In genomic region chr7:4842302-4843064, GRCh38 we compare ENCODE assay signal across 22 cellular contexts. TPM values are rescaled to one million over a fixed set of nuclear protein-coding genes. Genes with fewer than 3 reads are reported as not detected.
DNase-seq lines count a peak whose midpoint lies in the region; ATAC-seq and TF ChIP-seq lines count a peak whose summit lies in the region.
"Had no signal": no experiment of that assay in that cellular context is flagged by ENCODE, and none has a peak within 500 bp of the region (broad histone marks: within the 10 kb centered on the region; RNA-seq: fewer than 3 reads in every experiment).

No MANE protein-coding gene starts in this region.

- no peak overlapping the region for H2BK5ac ChIP-seq in mesenchymal stem cell (ENCODE audit: low read depth, low read length, poor library complexity, severe bottlenecking)

- peak overlapping the region in 3 of 5 experiments; percentile 54 to 62 (median 61) for H3K27ac Mint-ChIP-seq in brain
- H3K27ac Mint-ChIP-seq in activated naive CD4-positive, alpha-beta T cell treated with anti-CD3 and anti-CD28 coated beads for 36 hours: no peak overlapping the region
- H3K27ac Mint-ChIP-seq: activated naive CD8-positive, alpha-beta T cell; natural killer cell had no signal

- H3K18ac ChIP-seq in mesenchymal stem cell (ENCODE audit: low read depth in 1 of 2, low read length in 2 of 2): peak overlapping the region in 1 of 2 experiments; percentile 28

- H3K4ac ChIP-seq in mesenchymal stem cell (ENCODE audit: low read depth in 1 of 2, low read length in 2 of 2): no peak overlapping the region

- H2BK15ac ChIP-seq in mesenchymal stem cell (ENCODE audit: low read depth, poor library complexity, severe bottlenecking): no peak overlapping the region

- H3K27me3 Mint-ChIP-seq in brain: peaks cover 3% of the 10 kb centered on the region
- H3K27me3 Mint-ChIP-seq in activated naive CD4-positive, alpha-beta T cell treated with anti-CD3 and anti-CD28 coated beads for 36 hours (ENCODE audit: low read depth): peaks cover 7% of the 10 kb centered on the region

- H3K9ac ChIP-seq in mesenchymal stem cell (ENCODE audit: low read length) (no peak overlapping the region), smooth muscle cell (ENCODE audit: low read depth) (no peak overlapping the region)

- H3K23ac ChIP-seq in mesenchymal stem cell (ENCODE audit: low read length in 2 of 2): no peak overlapping the region

- peak in 1 of 2 donors; percentile 32 for DNase-seq in heart right ventricle
- peak; percentile 35 for DNase-seq in mesenchymal stem cell
- no peak for DNase-seq in smooth muscle cell (lab: John Stamatoyannopoulos, UW; ENCODE audit: unreplicated experiment)
- DNase-seq in activated naive CD4-positive, alpha-beta T cell treated with anti-CD3 and anti-CD28 coated beads for 36 hours: no peak
- DNase-seq in AG20443 (ENCODE audit: low spot score): no peak
- no peak for DNase-seq in activated CD4-positive, CD25-positive, alpha-beta regulatory T cell (lab: John Stamatoyannopoulos, UW)
- DNase-seq in NCI-H82 (lab: John Stamatoyannopoulos, UW): no peak
- DNase-seq: activated CD4-positive, alpha-beta T cell treated with anti-CD3 and anti-CD28 coated beads, Interleukin-2, amount 50 U/mL, for 4 hours; activated T-cell treated with anti-CD3 and anti-CD28 coated beads, Interleukin-2, amount 50 U/mL, for 48 hours; AML-193; brain microvascular endothelial cell; EL; esophagus squamous epithelium; kidney; natural killer cell; NCI-H2171; NCI-H774; PC-9; stimulated activated CD4-positive, alpha-beta T cell treated with anti-CD3 and anti-CD28 coated beads, Interleukin-2, amount 100 ng/mL, for 48 hours had no signal

- H3K36me3 Mint-ChIP-seq in brain: peaks cover 5% of the 10 kb centered on the region
- H3K36me3 Mint-ChIP-seq in activated naive CD4-positive, alpha-beta T cell treated with anti-CD3 and anti-CD28 coated beads for 36 hours (ENCODE audit: low read depth): no peaks in the 10 kb centered on the region
- H3K36me3 Mint-ChIP-seq: activated naive CD8-positive, alpha-beta T cell; natural killer cell had no signal

- WGBS in heart right ventricle, 2 donors: 60 to 66% methylated on average over 23 of the region's 23 CpGs
- 65% methylated on average over 20 of the region's 23 CpGs for WGBS in mesenchymal stem cell
- WGBS in smooth muscle cell (ENCODE audit: low lambda C conversion rate): 42% methylated on average over 23 of the region's 23 CpGs

- H3K79me1 ChIP-seq in mesenchymal stem cell (replicated peaks; ENCODE audit: low read length, poor library complexity, severe bottlenecking): no peaks in the 10 kb centered on the region

- H3K36me3 ChIP-seq in heart right ventricle: no peaks in the 10 kb centered on the region
- H3K36me3 ChIP-seq in mesenchymal stem cell (ENCODE audit: control insufficient read depth in 1 of 2, insufficient read depth in 2 of 2, low read depth in 1 of 2, low read length in 2 of 2): no peaks in the 10 kb centered on the region
- no peaks in the 10 kb centered on the region for H3K36me3 ChIP-seq in smooth muscle cell (ENCODE audit: low read depth)
- H3K36me3 ChIP-seq: brain microvascular endothelial cell, esophagus squamous epithelium had no signal

- H3K4me1 ChIP-seq in heart right ventricle (peaks cover 0 to 38% (median 10%) of the 10 kb centered on the region in 9 donors), mesenchymal stem cell (ENCODE audit: control insufficient read depth, insufficient read depth, low read depth, low read length) (no peaks in the 10 kb centered on the region), smooth muscle cell (ENCODE audit: low read depth) (peaks cover 4% of the 10 kb centered on the region)
- H3K4me1 ChIP-seq: esophagus squamous epithelium had no signal

- peak overlapping the region; percentile 59 for H4K8ac ChIP-seq in mesenchymal stem cell (ENCODE audit: low read length)

- H2AFZ ChIP-seq in mesenchymal stem cell (ENCODE audit: low read depth, low read length) (no peak overlapping the region), smooth muscle cell (ENCODE audit: low read depth) (peak overlapping the region; percentile 23)
- H2AFZ ChIP-seq: PC-9 had no signal

- TF ChIP-seq CTCF in brain (conservative IDR thresholded peaks at IDR 0.05) (no peak), heart right ventricle (IDR thresholded peaks at IDR 0.05) (no peak), smooth muscle cell (IDR thresholded peaks at IDR 0.05; ENCODE audit: borderline replicate concordance, insufficient read depth, poor library complexity, severe bottlenecking) (no peak)

- no peaks in the 10 kb centered on the region for H3K79me2 ChIP-seq in smooth muscle cell (ENCODE audit: low read depth)

- no peak overlapping the region for H3K4me3 ChIP-seq in heart right ventricle
- no peak overlapping the region for H3K4me3 ChIP-seq in mesenchymal stem cell (ENCODE audit: insufficient read depth in 1 of 2, low read depth in 1 of 2, low read length in 2 of 2)
- no peak overlapping the region for H3K4me3 ChIP-seq in smooth muscle cell
- H3K4me3 ChIP-seq: esophagus squamous epithelium, PC-9 had no signal

- H3K27me3 ChIP-seq in heart right ventricle (peaks cover 0 to 8% (median 0%) of the 10 kb centered on the region in 7 donors), mesenchymal stem cell (ENCODE audit: control insufficient read depth in 1 of 2, insufficient read depth in 1 of 2, low read length in 2 of 2) (peaks cover under 1 to 13% of the 10 kb centered on the region in 2 experiments), smooth muscle cell (ENCODE audit: low read depth) (no peaks in the 10 kb centered on the region)
- H3K27me3 ChIP-seq: brain microvascular endothelial cell had no signal

- H3K9me3 Mint-ChIP-seq in brain: no peaks in the 10 kb centered on the region
- no peaks in the 10 kb centered on the region for H3K9me3 Mint-ChIP-seq in activated naive CD4-positive, alpha-beta T cell treated with anti-CD3 and anti-CD28 coated beads for 36 hours
- H3K9me3 Mint-ChIP-seq: natural killer cell had no signal

- no peak overlapping the region for H3K4me3 Mint-ChIP-seq in brain
- no peak overlapping the region for H3K4me3 Mint-ChIP-seq in activated naive CD4-positive, alpha-beta T cell treated with anti-CD3 and anti-CD28 coated beads for 36 hours
- H3K4me3 Mint-ChIP-seq: activated naive CD8-positive, alpha-beta T cell; natural killer cell had no signal

- no peaks in the 10 kb centered on the region for H4K20me1 ChIP-seq in smooth muscle cell (ENCODE audit: low read depth)

- H3K4me1 Mint-ChIP-seq in brain: peaks cover 31% of the 10 kb centered on the region
- H3K4me1 Mint-ChIP-seq in activated naive CD4-positive, alpha-beta T cell treated with anti-CD3 and anti-CD28 coated beads for 36 hours (ENCODE audit: low read depth): peaks cover 3% of the 10 kb centered on the region
- H3K4me1 Mint-ChIP-seq: natural killer cell had no signal

- H3K9me3 ChIP-seq in heart right ventricle: no peaks in the 10 kb centered on the region
- H3K9me3 ChIP-seq in mesenchymal stem cell (ENCODE audit: control insufficient read depth, low read length): no peaks in the 10 kb centered on the region
- H3K9me3 ChIP-seq in smooth muscle cell (replicated peaks; ENCODE audit: low read depth): no peaks in the 10 kb centered on the region
- H3K9me3 ChIP-seq: esophagus squamous epithelium had no signal

- H3F3A ChIP-seq in smooth muscle cell (ENCODE audit: low read depth): no peaks in the 10 kb centered on the region

- intact Hi-C loops in heart right ventricle (cut with DNase I): loop anchor here in 2 of 10 donors (10.0 kb wide), 1 partner anchor 242 kb away; no protein-coding TSS in a partner anchor
- intact Hi-C loops in activated naive CD4-positive, alpha-beta T cell treated with anti-CD3 and anti-CD28 coated beads for 36 hours (cut with micrococcal nuclease): no loop called here

- no peak overlapping the region for H2BK120ac ChIP-seq in mesenchymal stem cell (ENCODE audit: low read depth, low read length)

- no peak overlapping the region for H4K91ac ChIP-seq in mesenchymal stem cell (ENCODE audit: low read length)

- peak; percentile 40 to 75 (median 58) for ATAC-seq in heart right ventricle
- ATAC-seq: HCT116, natural killer cell had no signal

- H2AK5ac ChIP-seq in mesenchymal stem cell (ENCODE audit: low read length, severe bottlenecking): no peak overlapping the region

- H3K4me2 ChIP-seq in mesenchymal stem cell (ENCODE audit: low read length, poor library complexity, severe bottlenecking) (no peak overlapping the region), smooth muscle cell (peak overlapping the region; percentile 57)
- H3K4me2 ChIP-seq: PC-9 had no signal

- CTCF ChIA-PET in activated naive CD4-positive, alpha-beta T cell treated with anti-CD3 and anti-CD28 coated beads for 36 hours (lab: Charles Lee): interaction anchor here (0.7 kb wide), 1 partner anchor 501 kb away, joined by 3 read pairs; no protein-coding TSS in a partner anchor

- H3K14ac ChIP-seq in mesenchymal stem cell (ENCODE audit: low read length in 2 of 2): peak overlapping the region in 1 of 2 experiments; percentile 46

- H2BK12ac ChIP-seq in mesenchymal stem cell (ENCODE audit: low read length in 2 of 2): no peak overlapping the region

- H3K27ac ChIP-seq in heart right ventricle: peak overlapping the region in 7 of 10 donors; percentile 2 to 67 (median 57)
- no peak overlapping the region for H3K27ac ChIP-seq in mesenchymal stem cell (ENCODE audit: low read length, poor library complexity, severe bottlenecking)
- H3K27ac ChIP-seq in smooth muscle cell (ENCODE audit: low read depth): peak overlapping the region; percentile 54
- H3K27ac ChIP-seq: brain microvascular endothelial cell, PC-9 had no signal

RNA-seq across cellular contexts. Expression of gene PAPOLB, which starts 19.3 kb away (rescaled TPM):
- polyA plus RNA-seq in brain (ENCODE audit: insufficient read depth, low read depth, low replicate concordance): not detected
- under 1 TPM in 6 of 10 donors, not detected in 4; 0.10 to 0.21 (median 0.15) TPM for total RNA-seq in heart right ventricle
- under 1 TPM; 0.01 to 0.15 TPM for polyA plus RNA-seq in heart right ventricle
- not detected for polyA plus RNA-seq in mesenchymal stem cell (2013, experiment 1 of 2)
- polyA plus RNA-seq in mesenchymal stem cell (2013, experiment 2 of 2): not detected
- total RNA-seq in smooth muscle cell: 0.18 TPM in 1 of 2 replicates, not detected in the other
- polyA plus RNA-seq in smooth muscle cell: not detected in 2 replicates
- not detected for total RNA-seq in activated naive CD4-positive, alpha-beta T cell treated with anti-CD3 and anti-CD28 coated beads for 36 hours
- total RNA-seq: PC-9 had no signal

RNA-seq across cellular contexts. Expression of gene RADIL, which starts 41.0 kb away (rescaled TPM):
- polyA plus RNA-seq in brain (ENCODE audit: insufficient read depth, low read depth, low replicate concordance) (15.3 TPM), heart right ventricle (1 to 10 TPM; 2.4 to 5.0 TPM), smooth muscle cell (8.0 and 10.7 TPM in 2 replicates)
- total RNA-seq in heart right ventricle (1 to 10 TPM; 1.2 to 6.6 (median 3.8) TPM), smooth muscle cell (4.1 and 4.7 TPM in 2 replicates)
- polyA plus RNA-seq in mesenchymal stem cell (2013, experiment 1 of 2): 0.18 TPM
- 0.23 TPM for polyA plus RNA-seq in mesenchymal stem cell (2013, experiment 2 of 2)
- total RNA-seq in activated naive CD4-positive, alpha-beta T cell treated with anti-CD3 and anti-CD28 coated beads for 36 hours: under 1 TPM; 0.42 to 0.55 TPM
- total RNA-seq: natural killer cell had no signal
